ENCODE assay signal across 16 cellular contexts in the genomic region with DNA sequence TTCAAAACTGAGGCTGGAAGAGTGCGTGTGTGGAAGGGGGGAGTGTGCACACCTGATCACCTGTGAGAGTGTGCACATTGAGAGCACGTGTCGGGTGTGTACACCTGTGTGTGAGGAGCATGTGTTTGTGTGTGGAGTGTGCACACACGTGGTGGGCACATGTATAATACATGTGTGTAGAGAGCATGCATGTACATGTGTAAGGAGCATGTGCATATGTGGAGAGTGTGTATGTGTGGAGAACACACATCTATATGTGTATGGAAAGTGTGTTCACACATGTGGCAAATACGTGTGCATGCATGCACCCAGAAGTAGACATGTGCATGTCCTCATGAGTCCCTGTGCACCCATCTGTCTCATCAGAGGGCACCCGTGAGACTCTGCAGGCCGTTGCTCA.
"Had no signal": no experiment of that assay in that cellular context is flagged by ENCODE, and none has a peak within 500 bp of the region (broad histone marks: within the 10 kb centered on the region; RNA-seq: fewer than 3 reads in every experiment).

No MANE protein-coding gene starts in this region.

- H3K27ac ChIP-seq: ascending aorta, breast epithelium, gastrocnemius medialis, heart left ventricle, tibial nerve, vagina had no signal

- DNase-seq: activated CD4-positive, alpha-beta T cell treated with anti-CD3 and anti-CD28 coated beads, Interleukin-2, amount 10 ng/mL, durations not matched to agents 24 days and 14 days; activated CD8-positive, alpha-beta memory T cell treated with anti-CD3 and anti-CD28 coated beads for 24 hours; activated naive CD8-positive, alpha-beta T cell treated with anti-CD3 and anti-CD28 coated beads, Interleukin-2, amount 50 U/mL, for 24 hours; effector memory CD4-positive, alpha-beta T cell; gastrocnemius medialis; heart left ventricle; midbrain; retina; SK-N-SH; stimulated activated naive B cell treated with anti-CD40 and anti-IgM and Interleukin-4, amounts not matched to agents 10 μg/mL and 1 μg/mL and 100 μg/mL, for 72 hours had no signal

- H3K9ac ChIP-seq: SK-N-SH had no signal

- H3K4me3 Mint-ChIP-seq: activated CD4-positive, alpha-beta T cell treated with anti-CD3 and anti-CD28 coated beads, Interleukin-2, amount 10 ng/mL, durations not matched to agents 24 days and 14 days; activated naive CD8-positive, alpha-beta T cell treated with anti-CD3 and anti-CD28 coated beads, Interleukin-2, amount 50 U/mL, for 24 hours; dendritic cell treated with granulocyte-macrophage colony-stimulating factor and Interleukin-4, amounts not matched to agents 40 ng/mL and 50 ng/mL, for 4 days; stimulated activated naive B cell treated with anti-CD40 and anti-IgM and Interleukin-4, amounts not matched to agents 10 μg/mL and 1 μg/mL and 100 μg/mL, for 72 hours had no signal

- H3K9me3 Mint-ChIP-seq: activated CD4-positive, alpha-beta T cell treated with anti-CD3 and anti-CD28 coated beads, Interleukin-2, amount 10 ng/mL, durations not matched to agents 24 days and 14 days; activated naive CD8-positive, alpha-beta T cell treated with anti-CD3 and anti-CD28 coated beads, Interleukin-2, amount 50 U/mL, for 24 hours; activated T-helper 2 cell treated with anti-CD3 and anti-CD28 coated beads, Interferon-gamma antibody, Interleukin-2, Interleukin-4, amounts not matched to agents 10 μg/mL and 5 μg/mL and 100 μg/mL, durations not matched to agents 14 hours and 24 hours and 36 hours; dendritic cell treated with granulocyte-macrophage colony-stimulating factor and Interleukin-4, amounts not matched to agents 40 ng/mL and 50 ng/mL, for 4 days; stimulated activated naive B cell treated with anti-CD40 and anti-IgM and Interleukin-4, amounts not matched to agents 10 μg/mL and 1 μg/mL and 100 μg/mL, for 72 hours had no signal

- H3K27me3 ChIP-seq: ascending aorta, breast epithelium, gastrocnemius medialis, vagina had no signal

- ATAC-seq: activated naive CD8-positive, alpha-beta T cell treated with anti-CD3 and anti-CD28 coated beads, Interleukin-2, amount 50 U/mL, for 24 hours; gastrocnemius medialis; heart left ventricle; stimulated activated naive B cell treated with anti-CD40 and anti-IgM and Interleukin-4, amounts not matched to agents 10 μg/mL and 1 μg/mL and 100 μg/mL, for 72 hours had no signal

- H3K4me1 ChIP-seq: ascending aorta, breast epithelium, gastrocnemius medialis, tibial nerve had no signal

- H3K9me3 ChIP-seq: ascending aorta, breast epithelium, gastrocnemius medialis, heart left ventricle, SK-N-SH, tibial nerve, vagina had no signal

- H3K27ac Mint-ChIP-seq: stimulated activated naive B cell treated with anti-CD40 and anti-IgM and Interleukin-4, amounts not matched to agents 10 μg/mL and 1 μg/mL and 100 μg/mL, for 72 hours had no signal

- H3K4me2 ChIP-seq: SK-N-SH had no signal

- H3K27me3 Mint-ChIP-seq: activated CD4-positive, alpha-beta T cell treated with anti-CD3 and anti-CD28 coated beads, Interleukin-2, amount 10 ng/mL, durations not matched to agents 24 days and 14 days; activated naive CD8-positive, alpha-beta T cell treated with anti-CD3 and anti-CD28 coated beads, Interleukin-2, amount 50 U/mL, for 24 hours; dendritic cell treated with granulocyte-macrophage colony-stimulating factor and Interleukin-4, amounts not matched to agents 40 ng/mL and 50 ng/mL, for 4 days; stimulated activated naive B cell treated with anti-CD40 and anti-IgM and Interleukin-4, amounts not matched to agents 10 μg/mL and 1 μg/mL and 100 μg/mL, for 72 hours had no signal

- H3K4me3 ChIP-seq: ascending aorta, breast epithelium, gastrocnemius medialis, heart left ventricle, tibial nerve, vagina had no signal

- H3K36me3 ChIP-seq: ascending aorta, breast epithelium, gastrocnemius medialis, tibial nerve had no signal

- H3K9me2 ChIP-seq: SK-N-SH had no signal
